9 cellular contexts compared by ENCODE assay signal in the genomic region with DNA sequence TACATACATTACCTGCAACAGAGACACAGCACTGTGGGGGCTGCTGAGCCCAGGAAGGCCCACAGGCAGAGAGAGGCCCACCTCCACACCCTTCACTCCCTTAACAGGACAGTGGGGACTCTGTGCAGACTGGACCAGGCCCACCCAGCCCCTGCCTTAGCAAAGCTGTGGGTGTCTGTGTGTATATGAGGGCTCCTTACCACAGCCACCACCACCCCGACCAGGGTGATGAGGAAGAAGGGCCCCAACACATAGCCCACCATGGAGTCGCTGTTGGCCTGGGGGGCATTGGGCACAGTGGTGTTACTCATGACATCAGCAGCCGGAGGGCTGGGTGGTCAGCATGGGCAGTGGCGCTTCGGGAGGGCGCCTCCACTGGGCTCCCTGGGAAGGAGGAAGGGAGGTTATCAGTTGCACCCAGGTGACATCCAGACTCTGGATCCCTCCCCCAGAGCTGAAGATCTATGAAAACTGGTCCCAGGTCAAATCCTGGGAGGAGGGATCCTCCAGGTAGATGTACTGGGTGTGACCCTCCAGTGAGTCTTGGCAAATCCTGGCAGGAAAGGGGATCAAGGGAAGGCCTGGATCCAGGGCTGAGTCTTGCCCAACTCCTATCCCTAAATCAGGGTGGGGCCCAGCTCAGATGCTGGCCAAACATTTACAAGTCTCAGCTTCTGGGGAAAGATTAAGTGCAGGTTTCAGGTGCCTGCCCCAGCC.
DNase-seq lines count a peak whose midpoint lies in the region; FAIRE-seq and TF ChIP-seq lines count a peak whose summit lies in the region.
"Had no signal": no experiment of that assay in that cellular context is flagged by ENCODE, and none has a peak within 500 bp of the region (broad histone marks: within the 10 kb centered on the region; RNA-seq: fewer than 3 reads in every experiment).

No MANE protein-coding gene starts in this region.

- H3K9me3 ChIP-seq in SK-N-MC (ENCODE audit: low read depth, low read length), result no peaks in the 10 kb centered on the region
- H3K9me3 ChIP-seq: body of pancreas had no signal

- FAIRE-seq in H54 (lab: Jason Lieb, UNC), result no peak

- no peak overlapping the region for H3K9ac ChIP-seq in SK-N-MC (ENCODE audit: insufficient read length)

- H3K36me3 ChIP-seq in SK-N-MC (ENCODE audit: insufficient read depth, low read length), result peaks cover 18% of the 10 kb centered on the region

- DNase-seq in H54 (ENCODE audit: insufficient read length, low spot score) (peak; percentile 5), SK-N-MC (ENCODE audit: low read depth, low spot score) (no peak), fibroblast of pulmonary artery (ENCODE audit: low read depth) (no peak), RPMI8226 (no peak), amygdala (lab: John Stamatoyannopoulos, UW) (no peak), pons (ENCODE audit: low spot score) (no peak)
- no peak for DNase-seq in stimulated activated naive CD4-positive, alpha-beta T cell treated with Interleukin-2 at 50 U/mL for 16 hours (lab: John Stamatoyannopoulos, UW)

- no peak for TF ChIP-seq CTCF in fibroblast of pulmonary artery (IDR thresholded peaks at IDR 0.05; ENCODE audit: low read length, missing control alignments)

- TF ChIP-seq POLR2A in H54 (IDR thresholded peaks at IDR 0.05; ENCODE audit: low read depth, low read length), result no peak

- H3K27ac ChIP-seq in SK-N-MC (no peak overlapping the region), skin epidermis (peak overlapping the region in 18 of 21 experiments; percentile 14 to 96 (median 89))

- H3K4me3 ChIP-seq in SK-N-MC (peak overlapping the region; percentile 81; the same call in 1 of the 2 replicates), fibroblast of pulmonary artery (replicated peaks; ENCODE audit: low read depth, low read length) (peak overlapping the region; percentile 81), skin epidermis (peak overlapping the region in 3 of 7 experiments; percentile 64 to 89 (median 88))
